ENCODE assay signal across 22 cellular contexts in genomic region chr4:15601862-15602261, GRCh38.
"Had no signal": no experiment of that assay in that cellular context is flagged by ENCODE, and none has a peak within 500 bp of the region (broad histone marks: within the 10 kb centered on the region; RNA-seq: fewer than 3 reads in every experiment).

No MANE protein-coding gene starts in this region.

- H3K27ac Mint-ChIP-seq: stimulated activated memory B cell treated with anti-CD40 and anti-IgM and Interleukin-4, amounts not matched to agents 10 μg/mL and 1 μg/mL and 100 μg/mL, for 72 hours; stimulated activated naive CD8-positive, alpha-beta T cell treated with anti-CD3 and anti-CD28 coated beads, Interleukin-15, Interleukin-2, amounts not matched to agents 100 ng/mL and 50 ng/mL, for 24 hours had no signal

- H3K9me3 Mint-ChIP-seq: stimulated activated memory B cell treated with anti-CD40 and anti-IgM and Interleukin-4, amounts not matched to agents 10 μg/mL and 1 μg/mL and 100 μg/mL, for 72 hours; stimulated activated naive CD8-positive, alpha-beta T cell treated with anti-CD3 and anti-CD28 coated beads, Interleukin-15, Interleukin-2, amounts not matched to agents 100 ng/mL and 50 ng/mL, for 24 hours had no signal

- H3K4me1 ChIP-seq: right lobe of liver, spleen, tibial artery, upper lobe of left lung, uterus had no signal

- H3K4me3 Mint-ChIP-seq: naive thymus-derived CD8-positive, alpha-beta T cell; stimulated activated memory B cell treated with anti-CD40 and anti-IgM and Interleukin-4, amounts not matched to agents 10 μg/mL and 1 μg/mL and 100 μg/mL, for 72 hours; stimulated activated naive CD8-positive, alpha-beta T cell treated with anti-CD3 and anti-CD28 coated beads, Interleukin-15, Interleukin-2, amounts not matched to agents 100 ng/mL and 50 ng/mL, for 24 hours had no signal

- H3K4me1 Mint-ChIP-seq: stimulated activated memory B cell treated with anti-CD40 and anti-IgM and Interleukin-4, amounts not matched to agents 10 μg/mL and 1 μg/mL and 100 μg/mL, for 72 hours had no signal

- H3K4me3 ChIP-seq: coronary artery, heart left ventricle, psoas muscle, right lobe of liver, spleen, tibial artery, upper lobe of left lung, uterus had no signal

- H3K36me3 ChIP-seq: uterus had no signal

- ATAC-seq: heart left ventricle; left lobe of liver; naive thymus-derived CD8-positive, alpha-beta T cell; psoas muscle; right lobe of liver; stimulated activated memory B cell treated with anti-CD40 and anti-IgM and Interleukin-4, amounts not matched to agents 10 μg/mL and 1 μg/mL and 100 μg/mL, for 72 hours had no signal

- H3K27me3 ChIP-seq: heart left ventricle, neutrophil, right lobe of liver, spleen, tibial artery, upper lobe of left lung, uterus had no signal

- H3K9me3 ChIP-seq: neutrophil, psoas muscle, right lobe of liver, tibial artery, upper lobe of left lung had no signal

- H3K27me3 Mint-ChIP-seq: naive thymus-derived CD8-positive, alpha-beta T cell; stimulated activated memory B cell treated with anti-CD40 and anti-IgM and Interleukin-4, amounts not matched to agents 10 μg/mL and 1 μg/mL and 100 μg/mL, for 72 hours; stimulated activated naive CD8-positive, alpha-beta T cell treated with anti-CD3 and anti-CD28 coated beads, Interleukin-15, Interleukin-2, amounts not matched to agents 100 ng/mL and 50 ng/mL, for 24 hours had no signal

- DNase-seq: effector CD8-positive, alpha-beta T cell; foreskin melanocyte; heart left ventricle; hypothalamus; kidney glomerular epithelial cell; mammary epithelial cell; naive thymus-derived CD8-positive, alpha-beta T cell; psoas muscle; retina; right lobe of liver; spleen; stimulated activated CD4-positive, alpha-beta T cell treated with anti-CD3 and anti-CD28 coated beads, Interleukin-15, amount 100 ng/mL, for 24 hours; stimulated activated CD4-positive, alpha-beta T cell treated with anti-CD3 and anti-CD28 coated beads, Interleukin-1b, Interleukin-23, amount 100 ng/mL, for 48 hours; stimulated activated CD4-positive, alpha-beta T cell treated with anti-CD3 and anti-CD28 coated beads, Interleukin-4, amount 100 ng/mL, for 24 hours; tibial artery; upper lobe of left lung; uterus had no signal

- H3K27ac ChIP-seq: coronary artery, heart left ventricle, psoas muscle, right lobe of liver, spleen, tibial artery, upper lobe of left lung, uterus had no signal
